Comparison of ENCODE assay signal across 17 cellular contexts in the genomic region with DNA sequence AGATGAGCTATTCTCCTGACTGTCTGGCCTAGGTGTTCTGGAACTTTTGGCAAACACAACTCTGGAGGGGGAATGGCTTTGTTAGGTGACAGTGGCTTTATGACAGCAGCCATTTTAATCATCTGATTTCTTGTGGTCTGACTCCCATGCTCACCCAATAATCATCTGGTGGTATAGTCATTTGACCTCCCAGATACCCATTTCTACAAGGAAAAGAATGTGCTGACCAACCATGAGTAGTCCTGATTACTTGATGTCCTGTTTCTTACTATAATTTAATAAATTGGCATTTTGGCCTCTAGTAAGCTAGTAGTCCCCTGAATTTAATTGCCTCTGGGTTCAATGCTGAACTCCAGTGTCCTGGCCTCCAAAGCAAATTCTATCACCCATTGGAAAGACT.
"Had no signal": no experiment of that assay in that cellular context is flagged by ENCODE, and none has a peak within 500 bp of the region (broad histone marks: within the 10 kb centered on the region; RNA-seq: fewer than 3 reads in every experiment).

No MANE protein-coding gene starts in this region.

- H3K4me1 ChIP-seq: adrenal gland, esophagus squamous epithelium, right atrium auricular region, suprapubic skin, transverse colon, uterus had no signal

- H3K4me3 ChIP-seq: adrenal gland, esophagus squamous epithelium, lung, right atrium auricular region, suprapubic skin, transverse colon, uterus had no signal

- H3K27ac ChIP-seq: adrenal gland, esophagus squamous epithelium, right atrium auricular region, suprapubic skin, transverse colon, uterus had no signal

- H3K9me3 ChIP-seq: adrenal gland, esophagus squamous epithelium, right atrium auricular region, suprapubic skin, transverse colon, uterus had no signal

- H3K27me3 ChIP-seq: adrenal gland, esophagus squamous epithelium, right atrium auricular region, suprapubic skin, transverse colon, uterus had no signal

- H3K36me3 ChIP-seq: adrenal gland, esophagus squamous epithelium, right atrium auricular region, suprapubic skin, transverse colon, uterus had no signal

- DNase-seq: activated CD4-positive, alpha-beta T cell treated with anti-CD3 and anti-CD28 coated beads, Interleukin-2, amount 50 U/mL, for 48 hours; activated gamma-delta T cell treated with Interleukin-2 at 50 U/mL for 16 hours; activated T-cell treated with anti-CD3 and anti-CD28 coated beads for 4 hours; adrenal gland; dermis blood vessel endothelial cell; effector memory CD4-positive, alpha-beta T cell; esophagus squamous epithelium; foreskin melanocyte; hypothalamus; nucleus accumbens; transverse colon; uterus had no signal

- ATAC-seq: activated naive CD4-positive, alpha-beta T cell treated with anti-CD3 and anti-CD28 coated beads, Interleukin-2, amount 50 U/mL, for 72 hours; left lobe of liver had no signal
